Comparison of ENCODE assay signal across 16 cellular contexts in the genomic region with DNA sequence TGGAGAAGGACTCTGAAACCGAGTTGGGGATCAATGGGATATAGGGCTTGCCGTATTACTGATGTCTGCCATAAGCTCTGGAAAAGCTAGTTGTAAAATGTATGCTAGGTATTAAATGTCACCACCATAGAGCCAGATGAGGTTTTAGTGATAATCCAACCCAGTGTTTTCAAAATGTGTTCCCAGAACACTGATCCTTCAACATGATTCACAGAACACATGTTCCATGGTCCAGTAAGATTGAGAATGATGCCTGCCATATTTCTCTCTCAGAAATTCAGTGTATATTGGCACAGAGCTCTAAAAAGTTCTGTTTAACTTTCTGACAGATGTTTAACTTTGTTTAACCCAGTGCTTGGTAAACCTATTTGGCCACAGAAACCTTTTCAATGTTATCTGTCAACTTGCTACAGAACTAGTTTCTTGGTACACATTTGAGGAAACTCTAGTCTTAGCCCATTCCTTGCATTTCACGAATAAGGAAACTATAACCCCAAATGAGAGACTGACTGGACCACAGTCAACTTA.
"Had no signal": no experiment of that assay in that cellular context is flagged by ENCODE, and none has a peak within 500 bp of the region (broad histone marks: within the 10 kb centered on the region; RNA-seq: fewer than 3 reads in every experiment).

No MANE protein-coding gene starts in this region.

- H3K36me3 ChIP-seq: ovary, thyroid gland had no signal

- DNase-seq: activated B cell treated with CpG ODN at 0.5 μM for 24 hours; activated CD4-positive, alpha-beta T cell treated with anti-CD3 and anti-CD28 coated beads, Interleukin-2, amount 10 ng/mL, durations not matched to agents 24 days and 14 days; activated CD8-positive, alpha-beta memory T cell treated with anti-CD3 and anti-CD28 coated beads for 24 hours; activated naive CD4-positive, alpha-beta T cell treated with anti-CD3 and anti-CD28 coated beads, Interleukin-2, amount 10 ng/mL, durations not matched to agents 7 days and 5 days; activated T-cell treated with anti-CD3 and anti-CD28 coated beads for 4 hours; body of pancreas; effector memory CD8-positive, alpha-beta T cell; immature natural killer cell; left colon; nephron progenitor cell; ovary; retina; small intestine; thyroid gland had no signal

- ATAC-seq: activated T-helper 17 cell treated with anti-CD3 and anti-CD28 coated beads, Interleukin-2, amount 50 U/mL, for 72 hours; body of pancreas; effector memory CD8-positive, alpha-beta T cell; left colon; stimulated activated effector memory CD8-positive, alpha-beta T cell treated with anti-CD3 and anti-CD28 coated beads, Interleukin-12 subunit alpha, Interleukin-12 subunit beta, amount 100 ng/mL, for 72 hours had no signal

- FAIRE-seq: small intestine had no signal

- H3K4me1 ChIP-seq: body of pancreas had no signal

- H3K27me3 ChIP-seq: body of pancreas, ovary, thyroid gland had no signal

- H3K9me3 ChIP-seq: ovary, thyroid gland had no signal

- H3K4me3 ChIP-seq: body of pancreas, ovary, thyroid gland had no signal

- H3K27ac ChIP-seq: body of pancreas, ovary, thyroid gland had no signal
